In the genomic region with DNA sequence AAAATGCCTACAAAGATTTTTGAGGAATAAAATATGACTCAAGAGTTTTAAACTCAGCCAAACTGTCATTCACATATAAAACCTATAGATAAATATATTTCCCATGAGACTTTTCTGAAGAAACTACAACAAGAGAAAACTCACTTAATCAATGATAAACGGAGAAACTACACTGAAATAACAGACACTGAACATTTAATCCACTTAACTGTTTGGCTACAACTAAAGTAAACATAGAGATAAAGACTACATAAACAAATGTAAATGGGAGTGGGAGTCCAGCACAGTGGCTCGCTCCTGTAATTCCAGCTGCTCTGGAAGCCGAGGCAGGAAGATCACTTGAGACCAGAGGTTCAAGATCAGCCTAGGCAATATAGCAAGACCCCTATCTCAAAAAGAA, we compare ENCODE assay signal across 30 cellular contexts.
"Had no signal": no experiment of that assay in that cellular context is flagged by ENCODE, and none has a peak within 500 bp of the region (broad histone marks: within the 10 kb centered on the region; RNA-seq: fewer than 3 reads in every experiment).

No MANE protein-coding gene starts in this region.

- H3K27ac ChIP-seq: left ventricle myocardium inferior, pancreas, prostate gland, skin epidermis, stomach, testis, thyroid gland, transverse colon, upper lobe of left lung, vagina had no signal

- H3K36me3 ChIP-seq: left ventricle myocardium inferior, pancreas, prostate gland, stomach, thyroid gland, transverse colon, upper lobe of left lung, vagina had no signal

- H3K9me3 ChIP-seq: mucosa of descending colon, pancreas, prostate gland, testis, thyroid gland, transverse colon, upper lobe of left lung, vagina had no signal

- ATAC-seq: left colon; mucosa of descending colon; naive thymus-derived CD4-positive, alpha-beta T cell; natural killer cell treated with Interleukin-12 subunit alpha and Interleukin-12 subunit beta and Interleukin-15 and Interleukin-18, amount 100 ng/mL, for 72 hours; pancreas; right cardiac atrium; sciatic nerve; stimulated activated naive B cell treated with anti-CD40 and anti-IgM and Interleukin-4, amounts not matched to agents 10 μg/mL and 1 μg/mL and 100 μg/mL, for 72 hours; stimulated activated naive CD8-positive, alpha-beta T cell treated with anti-CD3 and anti-CD28 coated beads, Interleukin-15, Interleukin-2, amounts not matched to agents 100 U/mL and 50 U/mL, for 24 hours had no signal

- H3K4me3 ChIP-seq: left ventricle myocardium inferior, lung, mucosa of descending colon, pancreas, prostate gland, skin epidermis, stomach, testis, thyroid gland, transverse colon, upper lobe of left lung, vagina had no signal

- H3K27me3 ChIP-seq: pancreas, testis, thyroid gland, transverse colon, upper lobe of left lung, vagina had no signal

- DNase-seq: hypothalamus; immature natural killer cell; kidney; left colon; left ventricle myocardium inferior; midbrain; mucosa of descending colon; naive thymus-derived CD4-positive, alpha-beta T cell; nucleus accumbens; pancreas; posterior cingulate gyrus; retina; right cardiac atrium; stimulated activated CD4-positive, alpha-beta T cell treated with anti-CD3 and anti-CD28 coated beads, Interleukin-12 subunit alpha, Interleukin-12 subunit beta, amount 100 ng/mL, for 4 hours; stimulated activated CD4-positive, alpha-beta T cell treated with anti-CD3 and anti-CD28 coated beads, Interleukin-15, amount 100 ng/mL, for 24 hours; stimulated activated CD4-positive, alpha-beta T cell treated with anti-CD3 and anti-CD28 coated beads, Interleukin-2, amount 100 ng/mL, for 24 hours; stimulated activated CD4-positive, alpha-beta T cell treated with anti-CD3 and anti-CD28 coated beads, Interleukin-4, amount 100 ng/mL, for 1 hour; stimulated activated naive B cell treated with anti-CD40 and anti-IgM and Interleukin-4, amounts not matched to agents 10 μg/mL and 1 μg/mL and 100 μg/mL, for 72 hours; stimulated activated naive CD8-positive, alpha-beta T cell treated with anti-CD3 and anti-CD28 coated beads, Interleukin-15, Interleukin-2, amounts not matched to agents 100 U/mL and 50 U/mL, for 24 hours; stomach; testis; thyroid gland; transverse colon; upper lobe of left lung had no signal

- H3K4me1 ChIP-seq: left ventricle myocardium inferior, pancreas, prostate gland, stomach, testis, thyroid gland, transverse colon, upper lobe of left lung, vagina had no signal
